ENCODE assay signal across 15 cellular contexts in the genomic region with DNA sequence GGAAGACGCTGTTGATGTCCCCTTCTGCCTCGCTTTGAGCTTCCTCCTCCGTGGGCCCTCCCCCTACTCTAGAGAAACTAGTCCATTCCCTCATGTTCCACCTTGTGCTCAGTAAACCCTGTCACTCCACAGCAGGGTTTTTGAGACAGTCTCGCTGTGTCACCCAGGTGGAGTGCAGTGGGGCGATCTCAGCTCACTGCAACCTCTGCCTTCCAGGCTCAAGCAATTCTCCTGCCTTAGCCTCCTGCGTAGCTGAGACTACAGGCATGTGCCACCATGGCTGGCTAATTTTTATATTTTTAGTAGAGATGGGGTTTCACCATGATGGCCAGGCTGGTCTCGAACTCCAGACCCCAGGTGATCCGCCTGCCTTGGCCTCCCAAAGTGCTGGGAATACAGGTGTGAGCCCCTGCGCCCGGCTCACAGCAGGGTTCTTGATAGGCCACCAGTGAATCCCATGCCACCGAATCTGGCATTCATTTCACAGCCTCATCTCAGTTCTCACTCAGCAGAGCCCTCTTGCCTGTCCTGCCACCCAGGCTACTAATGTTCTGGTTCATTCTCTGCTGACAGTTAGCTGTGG. TPM values are rescaled to one million over a fixed set of nuclear protein-coding genes. Genes with fewer than 3 reads are reported as not detected.
DNase-seq lines count a peak whose midpoint lies in the region; ATAC-seq and TF ChIP-seq lines count a peak whose summit lies in the region.
"Had no signal": no experiment of that assay in that cellular context is flagged by ENCODE, and none has a peak within 500 bp of the region (broad histone marks: within the 10 kb centered on the region; RNA-seq: fewer than 3 reads in every experiment).

No MANE protein-coding gene starts in this region.

- H3F3A ChIP-seq in OCI-LY1 (ENCODE audit: insufficient read depth, low read length): 0 out of 2 replicates have a peak, but pooled peaks cover 8% of the 10 kb centered on the region

- ATAC-seq in activated CD8-positive, alpha-beta memory T cell treated with anti-CD3 and anti-CD28 coated beads, Interleukin-2, amount 10 ng/mL, durations not matched to agents 7 days and 5 days: no peak
- ATAC-seq in HG03432 (IDR thresholded peaks at IDR 0.05; ENCODE audit: unreplicated experiment): no peak
- ATAC-seq: mucosa of descending colon had no signal

- H3K9me3 ChIP-seq in OCI-LY1 (ENCODE audit: low read length): no peaks in the 10 kb centered on the region
- H3K9me3 ChIP-seq: A549, mucosa of descending colon, prostate gland had no signal

- no peak overlapping the region for H3K9ac ChIP-seq in OCI-LY1 (ENCODE audit: low read length)

- peaks cover 41% of the 10 kb centered on the region for H3K36me3 Mint-ChIP-seq in activated CD8-positive, alpha-beta memory T cell treated with anti-CD3 and anti-CD28 coated beads, Interleukin-2, amount 10 ng/mL, durations not matched to agents 7 days and 5 days
- H3K36me3 Mint-ChIP-seq in chondrocyte (ENCODE audit: low read depth) (peaks cover 30% of the 10 kb centered on the region), osteocyte (ENCODE audit: unreplicated experiment) (peaks cover 31% of the 10 kb centered on the region)

- no peak overlapping the region for H3K4me3 Mint-ChIP-seq in activated CD8-positive, alpha-beta memory T cell treated with anti-CD3 and anti-CD28 coated beads, Interleukin-2, amount 10 ng/mL, durations not matched to agents 7 days and 5 days
- H3K4me3 Mint-ChIP-seq in chondrocyte (ENCODE audit: unreplicated experiment): no peak overlapping the region
- H3K4me3 Mint-ChIP-seq in osteocyte (ENCODE audit: unreplicated experiment): no peak overlapping the region

- DNase-seq in activated CD8-positive, alpha-beta memory T cell treated with anti-CD3 and anti-CD28 coated beads, Interleukin-2, amount 10 ng/mL, durations not matched to agents 7 days and 5 days: no peak
- no peak for DNase-seq in activated CD8-positive, alpha-beta memory T cell treated with anti-CD3 and anti-CD28 coated beads for 24 hours
- DNase-seq in chondrocyte (ENCODE audit: low spot score): no peak
- DNase-seq in osteocyte (ENCODE audit: extremely low spot score, unreplicated experiment): no peak
- DNase-seq in NCI-H1436 treated with DMSO at 0.1 percent for 48 hours (lab: John Stamatoyannopoulos, UW): no peak
- no peak for DNase-seq in NCI-H82 (lab: John Stamatoyannopoulos, UW)
- DNase-seq: activated T-cell treated with anti-CD3 and anti-CD28 coated beads, Interleukin-2, amount 50 U/mL, for 48 hours; kidney glomerular epithelial cell; mucosa of descending colon; NCI-H187 treated with DMSO at 0.1 percent for 48 hours; NCI-H526 treated with DMSO at 0.1 percent for 48 hours had no signal

- CTCF ChIA-PET in activated CD8-positive, alpha-beta memory T cell treated with anti-CD3 and anti-CD28 coated beads, Interleukin-2, amount 10 ng/mL, durations not matched to agents 7 days and 5 days (lab: Charles Lee): interaction anchor here (1.1 kb wide), 1 partner anchor 160 kb away, joined by 3 read pairs; no protein-coding TSS in a partner anchor

- H3K27ac ChIP-seq in OCI-LY1 (ENCODE audit: low read depth, low read length, poor library complexity, severe bottlenecking): peak overlapping the region; percentile 20
- H3K27ac ChIP-seq: A549, prostate gland had no signal

- peaks cover 45% of the 10 kb centered on the region for H3K36me3 ChIP-seq in OCI-LY1 (ENCODE audit: insufficient read depth, low read length)

- no peak overlapping the region for H3K4me3 ChIP-seq in OCI-LY1 (ENCODE audit: low read depth, low read length, poor library complexity, severe bottlenecking)
- H3K4me3 ChIP-seq: A549, mucosa of descending colon, prostate gland had no signal

- no peaks in the 10 kb centered on the region for H3K27me3 ChIP-seq in OCI-LY1 (ENCODE audit: insufficient read depth, low read length)

- no peak for TF ChIP-seq CTCF in OCI-LY1 (IDR thresholded peaks at IDR 0.05; ENCODE audit: low read length)
- no peak for TF ChIP-seq CTCF in chondrocyte (IDR thresholded peaks at IDR 0.05)
- TF ChIP-seq CTCF in osteocyte (IDR thresholded peaks at IDR 0.05): no peak

- peaks cover 52% of the 10 kb centered on the region for H3K4me1 ChIP-seq in OCI-LY1 (ENCODE audit: insufficient read depth, low read length, severe bottlenecking)

- no peaks in the 10 kb centered on the region for H4K20me1 ChIP-seq in OCI-LY1 (ENCODE audit: insufficient read depth, low read length)

- H3K27me3 Mint-ChIP-seq in activated CD8-positive, alpha-beta memory T cell treated with anti-CD3 and anti-CD28 coated beads, Interleukin-2, amount 10 ng/mL, durations not matched to agents 7 days and 5 days: no peaks in the 10 kb centered on the region
- H3K27me3 Mint-ChIP-seq in chondrocyte (ENCODE audit: low read depth) (no peaks in the 10 kb centered on the region), osteocyte (ENCODE audit: unreplicated experiment) (no peaks in the 10 kb centered on the region)

- no peaks in the 10 kb centered on the region for H3K9me2 ChIP-seq in OCI-LY1 (ENCODE audit: low read depth, low read length)

- peaks cover 48% of the 10 kb centered on the region for H3K4me1 Mint-ChIP-seq in activated CD8-positive, alpha-beta memory T cell treated with anti-CD3 and anti-CD28 coated beads, Interleukin-2, amount 10 ng/mL, durations not matched to agents 7 days and 5 days
- peaks cover 41% of the 10 kb centered on the region for H3K4me1 Mint-ChIP-seq in chondrocyte (ENCODE audit: low read depth)
- peaks cover 24% of the 10 kb centered on the region for H3K4me1 Mint-ChIP-seq in osteocyte (ENCODE audit: unreplicated experiment)

- no peaks in the 10 kb centered on the region for H3K79me2 ChIP-seq in OCI-LY1 (ENCODE audit: insufficient read depth, low read length)

- no peak overlapping the region for H2AFZ ChIP-seq in OCI-LY1 (ENCODE audit: low read length)

- H3K9me3 Mint-ChIP-seq in activated CD8-positive, alpha-beta memory T cell treated with anti-CD3 and anti-CD28 coated beads, Interleukin-2, amount 10 ng/mL, durations not matched to agents 7 days and 5 days (ENCODE audit: low read depth): no peaks in the 10 kb centered on the region
- no peaks in the 10 kb centered on the region for H3K9me3 Mint-ChIP-seq in chondrocyte (ENCODE audit: low read depth)
- H3K9me3 Mint-ChIP-seq in osteocyte (ENCODE audit: unreplicated experiment): no peaks in the 10 kb centered on the region

- H3K4me2 ChIP-seq in OCI-LY1 (ENCODE audit: low read length): no peak overlapping the region
- H3K4me2 ChIP-seq: A549 had no signal

- peak overlapping the region; percentile 8 for H3K27ac Mint-ChIP-seq in activated CD8-positive, alpha-beta memory T cell treated with anti-CD3 and anti-CD28 coated beads, Interleukin-2, amount 10 ng/mL, durations not matched to agents 7 days and 5 days
- H3K27ac Mint-ChIP-seq in chondrocyte (ENCODE audit: unreplicated experiment) (peak overlapping the region; percentile 45), osteocyte (ENCODE audit: unreplicated experiment) (peak overlapping the region; percentile 14)

RNA-seq across cellular contexts. Expression of gene PANK2, which starts 36.0 kb away (rescaled TPM):
- 10 to 100 TPM; 77.3 to 82.3 TPM for total RNA-seq in activated CD8-positive, alpha-beta memory T cell treated with anti-CD3 and anti-CD28 coated beads, Interleukin-2, amount 10 ng/mL, durations not matched to agents 7 days and 5 days
- total RNA-seq in chondrocyte: 38.2 to 45.3 TPM (median 39.7 TPM) in 3 replicates
- 41.9 and 54.2 TPM in 2 replicates for total RNA-seq in osteocyte
